In the genomic region with DNA sequence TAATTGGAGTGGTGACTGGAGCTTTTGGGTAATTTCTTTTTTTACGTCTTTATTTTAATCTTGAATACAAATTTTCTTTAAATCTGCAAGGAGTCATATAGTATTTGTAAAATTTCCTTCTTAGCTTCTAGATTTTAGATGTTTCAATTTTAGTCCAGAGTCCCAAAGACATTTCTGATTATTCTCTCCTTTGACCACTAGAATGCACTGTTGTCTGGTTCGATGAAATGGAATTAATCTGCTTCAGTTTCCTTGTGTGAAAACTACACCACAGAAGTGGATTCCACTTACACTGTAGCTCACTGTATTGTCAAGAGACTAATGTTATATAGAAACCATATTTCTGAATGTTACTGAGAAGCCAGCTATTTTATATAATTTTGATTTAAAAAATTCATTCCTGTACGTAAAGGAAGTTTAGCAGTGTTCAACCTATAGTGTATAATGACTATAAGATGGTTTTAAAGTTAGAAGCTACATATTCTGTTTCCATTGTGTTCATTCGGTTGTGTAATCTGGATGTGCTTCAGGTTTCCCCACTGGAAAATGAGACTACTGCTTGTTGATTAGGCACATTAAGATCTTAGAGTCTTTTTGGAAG, we compare ENCODE assay signal across 9 cellular contexts. TPM values are rescaled to one million over a fixed set of nuclear protein-coding genes. Genes with fewer than 3 reads are reported as not detected.
DNase-seq lines count a peak whose midpoint lies in the region; ATAC-seq and TF ChIP-seq lines count a peak whose summit lies in the region.
"Had no signal": no experiment of that assay in that cellular context is flagged by ENCODE, and none has a peak within 500 bp of the region (broad histone marks: within the 10 kb centered on the region; RNA-seq: fewer than 3 reads in every experiment).

No MANE protein-coding gene starts in this region.

- H3K4me1 ChIP-seq in Karpas-422 (ENCODE audit: low read length) = no peaks in the 10 kb centered on the region
- peaks cover 7% of the 10 kb centered on the region for H3K4me1 ChIP-seq in foreskin keratinocyte

- peak; percentile 78 for TF ChIP-seq CTCF in foreskin keratinocyte (conservative IDR thresholded peaks at IDR 0.05)

- DNase-seq in NCI-H2081 (lab: John Stamatoyannopoulos, UW) (peak; percentile 16 to 65), NCI-H2081 treated with DMSO at 0.1 percent for 48 hours (lab: John Stamatoyannopoulos, UW) (no peak), Karpas-422 (peak; percentile 77), SK-N-MC (ENCODE audit: low read depth, low spot score) (peak; percentile 26), foreskin keratinocyte (peak in 1 of 2 donors; percentile 27), stromal cell of bone marrow (ENCODE audit: low read depth) (peak; percentile 34)
- DNase-seq in stimulated activated naive CD4-positive, alpha-beta T cell treated with Interleukin-2 at 50 U/mL for 16 hours (lab: John Stamatoyannopoulos, UW) = no peak

- H3K9ac ChIP-seq in Karpas-422 (ENCODE audit: low read length) = no peak overlapping the region
- no peak overlapping the region for H3K9ac ChIP-seq in SK-N-MC (ENCODE audit: insufficient read length)
- H3K9ac ChIP-seq: BLaER1 treated with 17β-estradiol and CSF1 and Interleukin-3, amounts not matched to agents 10 nM and 100 nM had no signal

- H3K36me3 ChIP-seq in Karpas-422 (ENCODE audit: insufficient read depth, low read length) (no peaks in the 10 kb centered on the region), SK-N-MC (ENCODE audit: insufficient read depth, low read length) (no peaks in the 10 kb centered on the region)
- H3K36me3 ChIP-seq: BLaER1 treated with 17β-estradiol and CSF1 and Interleukin-3, amounts not matched to agents 10 nM and 100 nM had no signal

- H4K20me1 ChIP-seq in Karpas-422 (ENCODE audit: insufficient read depth, low read depth, low read length) = no peaks in the 10 kb centered on the region
- H4K20me1 ChIP-seq: BLaER1 treated with 17β-estradiol and CSF1 and Interleukin-3, amounts not matched to agents 10 nM and 100 nM had no signal

- no peaks in the 10 kb centered on the region for H3K27me3 ChIP-seq in Karpas-422 (ENCODE audit: low read length)
- H3K27me3 ChIP-seq in foreskin keratinocyte = no peaks in the 10 kb centered on the region
- H3K27me3 ChIP-seq: BLaER1 treated with 17β-estradiol and CSF1 and Interleukin-3, amounts not matched to agents 10 nM and 100 nM had no signal

- ATAC-seq in foreskin keratinocyte (peak; percentile 53), HG02759 (IDR thresholded peaks at IDR 0.05; ENCODE audit: unreplicated experiment) (no peak)

- no peak overlapping the region for H2AFZ ChIP-seq in Karpas-422 (ENCODE audit: low read length)

- no peak overlapping the region for H3K27ac ChIP-seq in Karpas-422 (ENCODE audit: low read length)
- no peak overlapping the region for H3K27ac ChIP-seq in SK-N-MC
- no peak overlapping the region for H3K27ac ChIP-seq in foreskin keratinocyte
- H3K27ac ChIP-seq: BLaER1 treated with 17β-estradiol and CSF1 and Interleukin-3, amounts not matched to agents 10 nM and 100 nM had no signal

- H3K4me2 ChIP-seq in Karpas-422 (ENCODE audit: low read depth, low read length, poor library complexity, severe bottlenecking) = no peak overlapping the region
- H3K4me2 ChIP-seq: BLaER1 treated with 17β-estradiol and CSF1 and Interleukin-3, amounts not matched to agents 10 nM and 100 nM had no signal

- H3K9me3 ChIP-seq in Karpas-422 (ENCODE audit: low read length) = no peaks in the 10 kb centered on the region
- no peaks in the 10 kb centered on the region for H3K9me3 ChIP-seq in SK-N-MC (ENCODE audit: low read depth, low read length)
- H3K9me3 ChIP-seq: BLaER1 treated with 17β-estradiol and CSF1 and Interleukin-3, amounts not matched to agents 10 nM and 100 nM had no signal

- H3K4me3 ChIP-seq in Karpas-422 (ENCODE audit: low read length) = no peak overlapping the region
- no peak overlapping the region for H3K4me3 ChIP-seq in SK-N-MC
- H3K4me3 ChIP-seq: BLaER1 treated with 17β-estradiol and CSF1 and Interleukin-3, amounts not matched to agents 10 nM and 100 nM had no signal

- H3K79me2 ChIP-seq in Karpas-422 (ENCODE audit: low read length) = no peaks in the 10 kb centered on the region

- H3K9me2 ChIP-seq in Karpas-422 (replicated peaks; ENCODE audit: insufficient read depth, low read length) = no peaks in the 10 kb centered on the region

RNA-seq across cellular contexts. Expression of gene GRAMD1C, which starts 6.1 kb away (rescaled TPM):
- total RNA-seq in Karpas-422 (2014; rRNA removed; shearing (Covaris generic); ENCODE audit: low replicate concordance) = 1.4 and 4.0 TPM in 2 replicates
- total RNA-seq in foreskin keratinocyte = 2.3 and 2.4 TPM in 2 replicates
- 1.1 and 1.4 TPM in 2 replicates for polyA plus RNA-seq in foreskin keratinocyte

Comparison
In these comparisons a context has a peak if more than half of its experiments do, and no peak if none do; other contexts are left out.
1. DNase-seq: peak in NCI-H2081 (2 of 2), Karpas-422 (single experiment), SK-N-MC (single experiment) and stromal cell of bone marrow (single experiment); none in NCI-H2081 treated with DMSO at 0.1 percent for 48 hours (single experiment) and stimulated activated naive CD4-positive, alpha-beta T cell treated with Interleukin-2 at 50 U/mL for 16 hours (single experiment).